Comparison of ENCODE assay signal across 30 cellular contexts in genomic region chr15:60061758-60062157, GRCh38. TPM values are rescaled to one million over a fixed set of nuclear protein-coding genes. Genes with fewer than 3 reads are reported as not detected.
"Had no signal": no experiment of that assay in that cellular context is flagged by ENCODE, and none has a peak within 500 bp of the region (broad histone marks: within the 10 kb centered on the region; RNA-seq: fewer than 3 reads in every experiment).

No MANE protein-coding gene starts in this region.

- H3K9me3 ChIP-seq: adrenal gland had no signal

- H3K27me3 ChIP-seq: adrenal gland, body of pancreas, brain microvascular endothelial cell had no signal

- H3K36me3 ChIP-seq: adrenal gland, brain microvascular endothelial cell, breast epithelium had no signal

- H3K4me1 ChIP-seq: body of pancreas, breast epithelium had no signal

- DNase-seq: activated B cell treated with CpG ODN at 0.5 μM for 24 hours; activated CD4-positive, alpha-beta memory T cell treated with anti-CD3 and anti-CD28 coated beads for 36 hours; activated CD4-positive, alpha-beta T cell treated with anti-CD3 and anti-CD28 coated beads for 4 hours; activated CD4-positive, alpha-beta T cell treated with anti-CD3 and anti-CD28 coated beads, Interleukin-2, amount 10 ng/mL, durations not matched to agents 24 days and 14 days; activated CD4-positive, alpha-beta T cell treated with anti-CD3 and anti-CD28 coated beads, Interleukin-2, amount 50 U/mL, for 1 hour; activated CD4-positive, alpha-beta T cell treated with anti-CD3 and anti-CD28 coated beads, Interleukin-2, amount 50 U/mL, for 4 hours; activated CD4-positive, CD25-positive, alpha-beta regulatory T cell treated with anti-CD3 and anti-CD28 coated beads, Interleukin-2, amount 50 U/mL, for 72 hours; activated CD8-positive, alpha-beta memory T cell treated with anti-CD3 and anti-CD28 coated beads, Interleukin-2, amount 50 U/mL, for 4 hours; activated CD8-positive, alpha-beta T cell treated with anti-CD3 and anti-CD28 coated beads for 36 hours; activated effector memory CD4-positive, alpha-beta T cell treated with anti-CD3 and anti-CD28 coated beads, Interleukin-2, amount 50 U/mL, for 16 hours; activated naive CD4-positive, alpha-beta T cell treated with anti-CD3 and anti-CD28 coated beads, Interleukin-2, amount 10 ng/mL, durations not matched to agents 7 days and 5 days; activated naive CD4-positive, alpha-beta T cell treated with Interleukin-2 at 50 U/mL for 16 hours; activated naive CD8-positive, alpha-beta T cell treated with anti-CD3 and anti-CD28 coated beads, Interleukin-2, amount 10 ng/mL, durations not matched to agents 7 days and 5 days; activated naive CD8-positive, alpha-beta T cell treated with anti-CD3 and anti-CD28 coated beads, Interleukin-2, amount 50 U/mL, for 24 hours; activated T-cell treated with anti-CD3 and anti-CD28 coated beads for 4 hours; activated T-cell treated with anti-CD3 and anti-CD28 coated beads, Interleukin-2, amount 50 U/mL, for 1 hour; activated T-cell treated with anti-CD3 and anti-CD28 coated beads, Interleukin-2, amount 50 U/mL, for 4 hours; activated T-cell treated with anti-CD3 and anti-CD28 coated beads, Interleukin-2, amount 50 U/mL, for 72 hours; adrenal gland; amniotic stem cell; aorta; body of pancreas; brain microvascular endothelial cell; central memory CD4-positive, alpha-beta T cell; T-helper 1 cell; T-helper 2 cell; T-helper 9 cell had no signal

- H3K27ac ChIP-seq: adrenal gland, body of pancreas, brain microvascular endothelial cell, breast epithelium, VCaP had no signal

- H3K4me3 ChIP-seq: adrenal gland, body of pancreas, breast epithelium had no signal

RNA-seq across cellular contexts. Expression of gene FOXB1, which starts 57.6 kb away (rescaled TPM):
- total RNA-seq: activated B cell treated with CpG ODN at 0.5 μM for 24 hours, adrenal gland, aorta, body of pancreas, breast epithelium, cardiac septum had no signal
